8 cellular contexts compared by ENCODE assay signal in the genomic region with DNA sequence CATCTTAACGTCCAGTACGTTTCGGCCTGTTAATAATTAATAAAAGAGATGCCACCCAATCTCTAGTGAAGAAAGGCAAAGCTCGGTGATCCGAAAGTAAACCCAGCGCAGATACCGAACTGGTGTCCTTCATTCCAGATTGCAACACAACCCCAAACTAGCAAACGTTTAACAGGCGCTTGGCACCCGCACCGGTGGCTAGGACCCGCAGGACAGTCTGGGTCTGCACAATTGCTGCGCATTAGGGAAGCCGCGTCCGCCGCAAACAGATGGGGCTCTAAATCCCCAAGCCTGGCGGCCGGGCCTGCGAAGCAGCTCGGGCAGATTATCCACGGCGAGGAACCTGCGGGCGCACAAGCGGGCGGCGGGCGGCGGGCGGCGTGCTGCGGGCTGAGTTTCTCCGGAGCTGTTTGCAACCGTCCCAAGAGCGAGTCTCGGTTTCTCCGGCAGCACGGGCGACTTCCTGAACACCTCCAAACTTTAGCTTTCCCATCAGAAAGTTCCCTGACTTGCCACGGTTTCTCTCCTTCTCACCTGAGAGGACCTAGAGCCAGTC.
DNase-seq lines count a peak whose midpoint lies in the region; ATAC-seq, FAIRE-seq and TF ChIP-seq lines count a peak whose summit lies in the region.

No MANE protein-coding gene starts in this region.

- H3F3A ChIP-seq in smooth muscle cell (ENCODE audit: low read depth), result no peaks in the 10 kb centered on the region

- no peak for ATAC-seq in GM19467 (IDR thresholded peaks at IDR 0.05; ENCODE audit: unreplicated experiment)
- no peak for ATAC-seq in GM19455 (IDR thresholded peaks at IDR 0.05; ENCODE audit: unreplicated experiment)

- 2% methylated on average over 40 of the region's 41 CpGs for WGBS in smooth muscle cell (ENCODE audit: low lambda C conversion rate)

- H3K9ac ChIP-seq in smooth muscle cell (ENCODE audit: low read depth), result peak overlapping the region; percentile 54

- peak; percentile 96 for FAIRE-seq in islet of Langerhans (lab: Jason Lieb, UNC)

- peaks cover 88% of the 10 kb centered on the region for H3K27me3 ChIP-seq in smooth muscle cell (ENCODE audit: low read depth)

- peak; percentile 59 for DNase-seq in AG20443 (ENCODE audit: low spot score)
- DNase-seq in HFFc6, result peak; percentile 32
- DNase-seq in T follicular helper cell (ENCODE audit: low read depth), result peak; percentile 20
- DNase-seq in T47D (ENCODE audit: low read depth in 1 of 2, low spot score in 1 of 2), result peak; percentile 28 to 48
- no peak for DNase-seq in smooth muscle cell (lab: John Stamatoyannopoulos, UW; ENCODE audit: unreplicated experiment)

- H3K27ac ChIP-seq in smooth muscle cell (ENCODE audit: low read depth), result no peak overlapping the region

- peak overlapping the region; percentile 99 for H3K4me2 ChIP-seq in smooth muscle cell

- H3K27ac Mint-ChIP-seq in HFFc6, result no peak overlapping the region; the same call in 1 of the 2 replicates

- 0 out of 2 replicates have a peak, but pooled peaks have one; percentile 6 for TF ChIP-seq CTCF in HFFc6 (IDR thresholded peaks at IDR 0.05)
- TF ChIP-seq CTCF in smooth muscle cell (IDR thresholded peaks at IDR 0.05; ENCODE audit: borderline replicate concordance, insufficient read depth, poor library complexity, severe bottlenecking), result no peak

- peaks cover 97% of the 10 kb centered on the region for H4K20me1 ChIP-seq in smooth muscle cell (ENCODE audit: low read depth)

- H2AFZ ChIP-seq in smooth muscle cell (ENCODE audit: low read depth), result no peak overlapping the region

- H3K4me3 ChIP-seq in smooth muscle cell, result peak overlapping the region; percentile 75

- no peaks in the 10 kb centered on the region for H3K9me3 ChIP-seq in smooth muscle cell (replicated peaks; ENCODE audit: low read depth)

- H3K27me3 Mint-ChIP-seq in HFFc6 (ENCODE audit: insufficient read depth), result peaks cover 24% of the 10 kb centered on the region

- in situ Hi-C loops in T47D (cut with HindIII; ENCODE audit: low pct_unique_long_range_greater_than_20kb, low sequenced_read_pairs), result no loop called here

- H3K79me2 ChIP-seq in smooth muscle cell (ENCODE audit: low read depth), result no peaks in the 10 kb centered on the region

- H3K4me1 ChIP-seq in smooth muscle cell (ENCODE audit: low read depth), result peaks cover 12% of the 10 kb centered on the region

- no peaks in the 10 kb centered on the region for H3K9me3 Mint-ChIP-seq in HFFc6

- no peaks in the 10 kb centered on the region for H3K36me3 ChIP-seq in smooth muscle cell (ENCODE audit: low read depth)

- H3K4me1 Mint-ChIP-seq in HFFc6 (ENCODE audit: low read depth), result peaks cover 28% of the 10 kb centered on the region

- peak overlapping the region; percentile 85 for H3K4me3 Mint-ChIP-seq in HFFc6

- H3K36me3 Mint-ChIP-seq in HFFc6 (ENCODE audit: low read depth), result no peaks in the 10 kb centered on the region
